1 cellular context compared by ENCODE assay signal in the genomic region with DNA sequence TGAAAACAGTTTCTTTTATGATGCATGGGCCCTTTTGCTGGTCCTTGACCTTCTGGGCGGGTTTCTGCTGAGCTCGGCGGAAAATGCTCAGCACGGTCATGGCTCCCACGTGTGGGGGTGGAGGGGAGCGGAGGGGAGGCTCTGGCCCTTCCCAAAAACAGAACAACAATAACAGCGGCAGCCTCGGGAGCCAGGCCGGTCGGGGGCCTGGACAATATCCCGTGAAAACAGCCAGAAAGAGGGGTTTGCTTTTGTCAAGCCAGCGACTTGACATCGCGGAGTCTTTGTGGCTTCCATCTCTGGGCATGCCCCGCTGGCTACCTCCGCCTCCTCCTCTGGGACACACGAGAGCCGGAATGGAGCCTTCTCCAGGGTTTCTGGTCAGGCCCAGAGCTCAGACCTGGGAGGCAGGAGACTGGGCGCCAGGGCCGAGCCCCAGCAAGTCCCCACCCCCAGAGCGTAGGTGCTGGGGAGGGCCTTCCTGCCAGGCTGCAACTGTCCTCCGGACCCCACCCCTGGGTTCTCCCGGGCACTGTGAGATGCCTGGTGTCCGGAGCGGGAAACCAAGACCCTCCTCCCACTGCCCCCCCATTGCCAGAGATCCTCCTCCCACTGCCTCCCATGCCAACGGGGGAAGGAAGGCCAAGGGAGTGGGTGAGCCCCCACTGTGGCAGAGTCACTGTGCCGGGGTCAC.
TF ChIP-seq lines count a peak whose summit lies in the region.

No MANE protein-coding gene starts in this region.

TF ChIP-seq in endothelial cell of umbilical vein, 7 proteins besides CTCF, POLR2A, EP300 and RAD21 (continued from another document):
- TF ChIP-seq, protein P1, sequence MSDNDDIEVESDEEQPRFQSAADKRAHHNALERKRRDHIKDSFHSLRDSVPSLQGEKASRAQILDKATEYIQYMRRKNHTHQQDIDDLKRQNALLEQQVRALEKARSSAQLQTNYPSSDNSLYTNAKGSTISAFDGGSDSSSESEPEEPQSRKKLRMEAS (IDR thresholded peaks at IDR 0.05; ENCODE audit: insufficient read depth, insufficient read length), result no peak
- no peak for TF ChIP-seq MYC (IDR thresholded peaks at IDR 0.05; ENCODE audit: low read depth, low read length)
